8 cellular contexts compared by ENCODE assay signal in the genomic region with DNA sequence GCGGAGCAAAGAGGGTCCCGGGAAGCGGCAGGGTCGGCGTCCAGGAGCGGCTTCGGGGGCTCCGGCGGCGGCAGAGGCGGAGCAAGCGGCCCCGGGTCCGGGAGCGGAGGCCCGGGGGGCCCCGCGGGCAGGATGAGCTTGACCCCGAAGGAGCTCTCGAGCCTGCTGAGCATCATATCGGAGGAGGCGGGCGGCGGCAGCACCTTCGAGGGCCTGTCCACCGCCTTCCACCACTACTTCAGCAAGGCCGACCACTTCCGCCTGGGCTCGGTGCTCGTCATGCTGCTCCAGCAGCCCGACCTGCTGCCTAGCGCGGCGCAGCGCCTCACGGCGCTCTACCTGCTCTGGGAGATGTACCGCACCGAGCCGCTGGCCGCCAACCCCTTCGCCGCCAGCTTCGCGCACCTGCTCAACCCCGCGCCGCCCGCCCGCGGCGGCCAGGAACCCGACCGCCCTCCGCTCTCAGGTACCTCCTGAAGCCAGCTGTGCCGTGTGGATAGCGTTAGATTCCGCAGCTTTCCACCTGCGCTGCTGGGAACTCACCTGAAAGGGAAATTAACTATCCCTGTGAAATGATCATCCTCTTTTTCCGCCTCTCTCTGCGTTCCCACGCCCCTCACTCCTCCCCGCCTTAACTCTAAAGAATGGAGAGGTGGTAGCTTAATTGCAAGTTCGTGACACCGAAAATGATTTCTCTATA. TPM values are rescaled to one million over a fixed set of nuclear protein-coding genes. Genes with fewer than 3 reads are reported as not detected.
DNase-seq lines count a peak whose midpoint lies in the region; ATAC-seq and TF ChIP-seq lines count a peak whose summit lies in the region.

No MANE protein-coding gene starts in this region.

- H3K9me3 Mint-ChIP-seq in CD8-positive, alpha-beta T cell, result no peaks in the 10 kb centered on the region
- peaks cover 13% of the 10 kb centered on the region for H3K9me3 Mint-ChIP-seq in progenitor cell of endocrine pancreas (ENCODE audit: low read depth)

- H3K27ac Mint-ChIP-seq in CD8-positive, alpha-beta T cell, result peak overlapping the region; percentile 95
- peak overlapping the region; percentile 96 for H3K27ac Mint-ChIP-seq in progenitor cell of endocrine pancreas

- peak; percentile 68 for ATAC-seq in CD8-positive, alpha-beta T cell
- ATAC-seq in GM19397 (IDR thresholded peaks at IDR 0.05; ENCODE audit: unreplicated experiment), result peak; percentile 54
- ATAC-seq in HG03520 (IDR thresholded peaks at IDR 0.05; ENCODE audit: unreplicated experiment), result peak; percentile 47
- ATAC-seq in Right ventricle myocardium inferior, result peak; percentile 58
- ATAC-seq in upper lobe of right lung, result peak; percentile 80

- peak overlapping the region; percentile 76 for H3K4me3 ChIP-seq in CD8-positive, alpha-beta T cell (ENCODE audit: low read depth, low read length)
- H3K4me3 ChIP-seq in upper lobe of right lung, result peak overlapping the region; percentile 99

- no peaks in the 10 kb centered on the region for H3K27me3 ChIP-seq in CD8-positive, alpha-beta T cell (ENCODE audit: insufficient read depth, low read length)
- no peaks in the 10 kb centered on the region for H3K27me3 ChIP-seq in upper lobe of right lung

- H3K4me1 ChIP-seq in CD8-positive, alpha-beta T cell (ENCODE audit: insufficient read depth, low read length), result peaks cover 35% of the 10 kb centered on the region
- H3K4me1 ChIP-seq in upper lobe of right lung, result peaks cover 21% of the 10 kb centered on the region

- H3K4me1 Mint-ChIP-seq in CD8-positive, alpha-beta T cell (ENCODE audit: low read depth), result peaks cover 52% of the 10 kb centered on the region
- peaks cover 37% of the 10 kb centered on the region for H3K4me1 Mint-ChIP-seq in progenitor cell of endocrine pancreas (ENCODE audit: low read depth)

- TF ChIP-seq CTCF in CD8-positive, alpha-beta T cell (IDR thresholded peaks at IDR 0.05), result no peak
- no peak for TF ChIP-seq CTCF in progenitor cell of endocrine pancreas (IDR thresholded peaks at IDR 0.05; ENCODE audit: unreplicated experiment)
- no peak for TF ChIP-seq CTCF in upper lobe of right lung (IDR thresholded peaks at IDR 0.05)

- POLR2A ChIA-PET in CD8-positive, alpha-beta T cell (lab: Charles Lee), result interaction anchor here (0.6 to 2.6 kb wide), 14 partner anchors 10 to 690 kb away, joined by 3 to 13 read pairs (median 4); partner anchors contain the start of genes PDCL3, RNF149 and RPL31

- H3K36me3 Mint-ChIP-seq in CD8-positive, alpha-beta T cell, result peaks cover 29% of the 10 kb centered on the region
- H3K36me3 Mint-ChIP-seq in progenitor cell of endocrine pancreas (ENCODE audit: insufficient read depth), result peaks cover 26% of the 10 kb centered on the region

- H3K9me3 ChIP-seq in CD8-positive, alpha-beta T cell (ENCODE audit: low read length), result no peaks in the 10 kb centered on the region
- no peaks in the 10 kb centered on the region for H3K9me3 ChIP-seq in upper lobe of right lung

- intact Hi-C loops in CD8-positive, alpha-beta T cell (cut with DNase I, micrococcal nuclease), result loop anchor here (1.0 to 10.0 kb wide), 10 partner anchors 18 to 1918 kb away; partner anchors contain the start of genes PDCL3 (in 2 of the 2), CREG2 (in 1 of the 2), EIF5B (in 1 of the 2) and MAP4K4 (in 1 of the 2)
- intact Hi-C loops in Right ventricle myocardium inferior (cut with DNase I), result loop anchor here (5.0 kb wide), 1 partner anchor 54 kb away; the partner anchor contains the start of gene RNF149
- intact Hi-C loops in upper lobe of right lung (cut with DNase I), result no loop called here

- no peaks in the 10 kb centered on the region for H3K27me3 Mint-ChIP-seq in CD8-positive, alpha-beta T cell (ENCODE audit: low read depth)
- no peaks in the 10 kb centered on the region for H3K27me3 Mint-ChIP-seq in progenitor cell of endocrine pancreas

- CTCF ChIA-PET in CD8-positive, alpha-beta T cell (lab: Charles Lee), result interaction anchor here (0.7 to 1.7 kb wide), 8 partner anchors 10 to 241 kb away, joined by 3 to 5 read pairs (median 4); no protein-coding TSS in a partner anchor

- peak overlapping the region; percentile 93 for H3K4me3 Mint-ChIP-seq in CD8-positive, alpha-beta T cell
- peak overlapping the region; percentile 81 for H3K4me3 Mint-ChIP-seq in progenitor cell of endocrine pancreas (ENCODE audit: low read depth)

- peak; percentile 51 to 86 (median 75) for DNase-seq in CD8-positive, alpha-beta T cell
- peak; percentile 77 for DNase-seq in RKO (ENCODE audit: low spot score)
- DNase-seq in activated naive CD4-positive, alpha-beta T cell (lab: John Stamatoyannopoulos, UW), result peak; percentile 54 to 73 (median 58)
- peak; percentile 86 for DNase-seq in Right ventricle myocardium inferior (ENCODE audit: missing footprints)
- DNase-seq in progenitor cell of endocrine pancreas (ENCODE audit: low spot score, unreplicated experiment), result peak; percentile 48
- peak; percentile 89 for DNase-seq in upper lobe of right lung

- peak overlapping the region; percentile 95 for H3K27ac ChIP-seq in CD8-positive, alpha-beta T cell (ENCODE audit: low read depth, low read length)
- H3K27ac ChIP-seq in upper lobe of right lung, result peak overlapping the region; percentile 98

- H3K36me3 ChIP-seq in CD8-positive, alpha-beta T cell (ENCODE audit: insufficient read depth, low read length), result no peaks in the 10 kb centered on the region
- H3K36me3 ChIP-seq in upper lobe of right lung, result peaks cover 10% of the 10 kb centered on the region

RNA-seq across cellular contexts. Expression of gene CNOT11, which starts 0.5 kb away (rescaled TPM):
- total RNA-seq in CD8-positive, alpha-beta T cell, result 10 to 100 TPM; 41.9 to 43.0 TPM
- 39.0 TPM for total RNA-seq in Right ventricle myocardium inferior
- total RNA-seq in progenitor cell of endocrine pancreas, result 73.6 and 74.8 TPM in 2 replicates
- total RNA-seq in upper lobe of right lung, result 30.6 TPM

RNA-seq across cellular contexts. Expression of gene RNF149, which starts 55.3 kb away (rescaled TPM):
- 100 to 1,000 TPM; 128 to 129 TPM for total RNA-seq in CD8-positive, alpha-beta T cell
- total RNA-seq in Right ventricle myocardium inferior (15.6 TPM), progenitor cell of endocrine pancreas (51.2 and 51.5 TPM in 2 replicates), upper lobe of right lung (94.0 TPM)

Comparison
In these comparisons a context has a peak if more than half of its experiments do, and no peak if none do; other contexts are left out.
1. Peak in every context shown above with its lines: DNase-seq, ATAC-seq, H3K4me3 ChIP-seq and H3K27ac ChIP-seq.